Comparison of ENCODE assay signal across 14 cellular contexts in the genomic region with DNA sequence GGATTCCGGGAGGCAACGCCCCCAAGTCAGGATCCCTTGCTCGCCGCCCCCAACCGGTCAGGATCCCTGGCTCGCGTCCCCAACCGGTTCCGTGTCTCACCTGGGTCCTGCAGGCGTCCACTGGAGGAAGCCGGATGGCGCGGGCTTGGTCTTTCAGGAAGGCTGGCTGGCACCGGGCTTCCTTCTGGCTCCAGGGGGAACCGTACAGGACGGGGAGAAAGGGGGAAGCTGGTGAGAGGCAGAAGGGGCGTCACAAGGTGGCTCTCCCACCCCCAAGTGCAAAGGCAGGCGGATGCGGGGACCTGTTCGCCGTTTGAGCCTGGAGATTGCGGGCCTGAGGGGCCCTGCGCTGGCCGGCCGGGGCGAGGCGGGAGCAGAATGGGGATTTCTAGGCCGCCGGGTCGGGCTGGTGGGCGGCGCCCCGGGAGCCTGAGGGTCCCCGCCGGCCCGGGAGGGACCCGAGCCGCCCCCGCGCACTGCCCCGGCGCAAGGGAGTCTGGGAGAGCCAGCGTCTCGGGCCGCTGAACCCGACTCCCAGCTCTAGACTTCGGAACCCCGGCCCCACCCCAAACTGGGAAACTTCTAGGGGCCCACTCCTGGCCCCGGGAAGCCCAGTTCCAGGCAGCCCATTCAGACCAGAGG.
DNase-seq lines count a peak whose midpoint lies in the region; TF ChIP-seq lines count a peak whose summit lies in the region.
"Had no signal": no experiment of that assay in that cellular context is flagged by ENCODE, and none has a peak within 500 bp of the region (broad histone marks: within the 10 kb centered on the region; RNA-seq: fewer than 3 reads in every experiment).

No MANE protein-coding gene starts in this region.

- H3K36me3 ChIP-seq in HUES64 (ENCODE audit: insufficient read depth, low read length) = no peaks in the 10 kb centered on the region
- no peaks in the 10 kb centered on the region for H3K36me3 ChIP-seq in neuronal stem cell (replicated peaks in 1 of 2; ENCODE audit: control insufficient read depth in 2 of 2, insufficient read depth in 2 of 2, low read length in 2 of 2)

- H2AK5ac ChIP-seq in neuronal stem cell (ENCODE audit: low read depth, low read length) = no peak overlapping the region

- H3K9ac ChIP-seq in HUES64 (ENCODE audit: low read depth, low read length) (peak overlapping the region; percentile 65), neuronal stem cell (ENCODE audit: low read depth, low read length, poor library complexity) (no peak overlapping the region)
- H3K9ac ChIP-seq: BLaER1 treated with 17β-estradiol and CSF1 and Interleukin-3, amounts not matched to agents 10 nM and 100 nM had no signal

- H3K4me3 ChIP-seq in AG04449 (ENCODE audit: low read depth, low read length) = peak overlapping the region; percentile 6
- H3K4me3 ChIP-seq in HUES64 (ENCODE audit: low read length) = peak overlapping the region; percentile 57
- peak overlapping the region; percentile 81 for H3K4me3 ChIP-seq in fibroblast of villous mesenchyme (ENCODE audit: low read depth, low read length)
- H3K4me3 ChIP-seq in neuronal stem cell (ENCODE audit: low read length in 2 of 2) = peak overlapping the region in 1 of 2 donors; percentile 76
- H3K4me3 ChIP-seq: BLaER1 treated with 17β-estradiol and CSF1 and Interleukin-3, amounts not matched to agents 10 nM and 100 nM; lung had no signal

- WGBS in HUES64 = 53% methylated on average over 48 of the region's 49 CpGs
- no CpG with 5 or more reads among the region's 49 CpGs for WGBS in neuronal stem cell (ENCODE audit: extremely low coverage in 2 of 2, insufficient read length in 2 of 2, insufficient replicate concordance in 1 of 2), 2 donors

- H2BK12ac ChIP-seq in neuronal stem cell (ENCODE audit: low read length) = no peak overlapping the region

- H3K27me3 ChIP-seq in HUES64 (ENCODE audit: insufficient read depth, low read length) (peaks cover 20% of the 10 kb centered on the region), neuronal stem cell (ENCODE audit: control insufficient read depth in 3 of 3, insufficient read depth in 3 of 3, low read depth in 1 of 3, low read length in 3 of 3) (peaks cover 0 to 35% (median 2%) of the 10 kb centered on the region in 3 experiments)

- H3K27ac ChIP-seq in HUES64 (ENCODE audit: low read depth, low read length) (no peak overlapping the region), neuronal stem cell (replicated peaks; ENCODE audit: low read length) (no peak overlapping the region)
- H3K27ac ChIP-seq: BLaER1 treated with 17β-estradiol and CSF1 and Interleukin-3, amounts not matched to agents 10 nM and 100 nM; VCaP had no signal

- POLR2A ChIA-PET in AG04449 (lab: Yijun Ruan, JAX) = interaction anchor here (0.9 to 1.5 kb wide), 3 partner anchors 125 to 238 kb away, joined by 3 to 4 read pairs (median 3); no protein-coding TSS in a partner anchor

- H3K79me1 ChIP-seq in neuronal stem cell (ENCODE audit: low read depth, low read length) = no peaks in the 10 kb centered on the region

- no peak overlapping the region for H3K14ac ChIP-seq in neuronal stem cell (ENCODE audit: low read length)

- no peak for DNase-seq in AG04449 (ENCODE audit: low read depth, low spot score)
- DNase-seq in fibroblast of villous mesenchyme (ENCODE audit: low read depth) = no peak
- no peak for DNase-seq in neuronal stem cell (ENCODE audit: low spot score)
- DNase-seq in RPMI8226 = no peak
- DNase-seq in NCI-H2107 treated with DMSO at 0.1 percent for 48 hours (lab: John Stamatoyannopoulos, UW; ENCODE audit: unreplicated experiment) = no peak
- no peak for DNase-seq in NCI-H1694 treated with DMSO at 0.1 percent for 48 hours (lab: John Stamatoyannopoulos, UW)
- DNase-seq in T-helper 2 cell = no peak
- DNase-seq: activated gamma-delta T cell treated with Interleukin-2 at 50 U/mL for 16 hours; stimulated activated CD4-positive, alpha-beta T cell treated with anti-CD3 and anti-CD28 coated beads, Interleukin-12 subunit alpha, Interleukin-12 subunit beta, amount 100 ng/mL, for 4 hours; stimulated activated naive CD4-positive, alpha-beta T cell had no signal

- no peak overlapping the region for H3K23ac ChIP-seq in neuronal stem cell (ENCODE audit: low read depth, low read length, poor library complexity)

- no peak overlapping the region for H2BK120ac ChIP-seq in neuronal stem cell (ENCODE audit: low read depth, low read length)

- peak overlapping the region; percentile 57 for H3K4me2 ChIP-seq in neuronal stem cell (ENCODE audit: insufficient read depth, low read length, poor library complexity, severe bottlenecking)
- H3K4me2 ChIP-seq: BLaER1 treated with 17β-estradiol and CSF1 and Interleukin-3, amounts not matched to agents 10 nM and 100 nM had no signal

- TF ChIP-seq CTCF in AG04449 (IDR thresholded peaks at IDR 0.05; ENCODE audit: insufficient read depth, low read length, missing control alignments) = no peak
- no peak for TF ChIP-seq CTCF in fibroblast of villous mesenchyme (IDR thresholded peaks at IDR 0.05; ENCODE audit: insufficient read depth, low read depth, low read length)

- H2AFZ ChIP-seq in neuronal stem cell (ENCODE audit: low read length) = no peak overlapping the region

- H2BK5ac ChIP-seq in neuronal stem cell (ENCODE audit: low read length) = no peak overlapping the region

- H4K8ac ChIP-seq in neuronal stem cell (ENCODE audit: low read depth, low read length) = no peak overlapping the region

- H3K18ac ChIP-seq in neuronal stem cell (ENCODE audit: low read length) = no peak overlapping the region

- H2BK15ac ChIP-seq in neuronal stem cell (ENCODE audit: low read length) = no peak overlapping the region

- H3K4ac ChIP-seq in neuronal stem cell (ENCODE audit: low read length) = no peak overlapping the region

- H3K9me3 ChIP-seq in HUES64 (ENCODE audit: insufficient read depth, low read depth, low read length) = no peaks in the 10 kb centered on the region
- no peaks in the 10 kb centered on the region for H3K9me3 ChIP-seq in neuronal stem cell (replicated peaks in 1 of 2; ENCODE audit: control insufficient read depth in 2 of 2, insufficient read depth in 1 of 2, low read depth in 1 of 2, low read length in 2 of 2)

- no peak overlapping the region for H4K91ac ChIP-seq in neuronal stem cell (ENCODE audit: low read depth, low read length, poor library complexity)

- H3K4me1 ChIP-seq in HUES64 (ENCODE audit: insufficient read depth, low read length) (peaks cover 37% of the 10 kb centered on the region), neuronal stem cell (ENCODE audit: control insufficient read depth in 2 of 2, insufficient read depth in 1 of 2, low read depth in 1 of 2, low read length in 2 of 2) (peaks cover under 1 to 4% of the 10 kb centered on the region in 2 donors)

- CTCF ChIA-PET in AG04449 (lab: Yijun Ruan, JAX) = interaction anchor here (0.9 to 1.8 kb wide), 4 partner anchors 24 to 244 kb away, joined by 3 to 4 read pairs (median 3); no protein-coding TSS in a partner anchor
